In the genomic region with DNA sequence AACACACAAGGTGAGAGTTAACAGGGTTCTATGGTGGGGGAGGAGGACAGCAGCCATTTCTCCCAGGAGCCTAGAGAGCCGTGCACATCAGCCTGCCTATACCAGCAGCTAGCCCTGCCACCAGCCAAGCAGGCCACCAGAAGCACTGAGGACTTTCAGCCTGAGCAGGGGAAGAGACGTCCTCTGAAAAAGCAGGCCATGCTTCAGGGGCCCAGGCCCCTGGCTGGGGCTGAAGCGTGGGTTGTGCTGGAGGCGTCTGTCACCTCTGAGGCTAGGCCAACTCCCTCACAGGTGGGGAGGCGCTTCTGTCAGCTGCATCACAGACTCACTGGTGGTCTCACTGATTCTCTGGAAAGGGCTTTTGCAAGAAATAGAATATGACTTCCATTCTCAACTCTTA, we compare ENCODE assay signal across 8 cellular contexts. TPM values are rescaled to one million over a fixed set of nuclear protein-coding genes. Genes with fewer than 3 reads are reported as not detected.
"Had no signal": no experiment of that assay in that cellular context is flagged by ENCODE, and none has a peak within 500 bp of the region (broad histone marks: within the 10 kb centered on the region; RNA-seq: fewer than 3 reads in every experiment).

No MANE protein-coding gene starts in this region.

- H3K9me3 Mint-ChIP-seq: IgD-negative memory B cell had no signal

- H3K4me3 Mint-ChIP-seq: IgD-negative memory B cell had no signal

- H3K4me3 ChIP-seq: K562 had no signal

- H3K9ac ChIP-seq: KMS-11 had no signal

- H3K27ac ChIP-seq: HL-60, KMS-11 had no signal

- H3K4me2 ChIP-seq: KMS-11 had no signal

- ATAC-seq: HepG2, K562 had no signal

- DNase-seq: IMR-90, KBM-7, KG1 had no signal

- H3K27ac Mint-ChIP-seq: IgD-negative memory B cell had no signal

- H3K4me1 Mint-ChIP-seq: IgD-negative memory B cell had no signal

RNA-seq across cellular contexts. Expression of a gene that starts 16.3 kb away (rescaled TPM):
- total RNA-seq: K562 had no signal
- polyA plus RNA-seq: IgD-negative memory B cell, IMR-90 had no signal
